ENCODE assay signal across 16 cellular contexts in genomic region chr17:82041139-82041814, GRCh38. TPM values are rescaled to one million over a fixed set of nuclear protein-coding genes. Genes with fewer than 3 reads are reported as not detected.
A peak's percentile ranks its signal among the peaks of the same experiment; 100 is the strongest.
DNase-seq lines count a peak whose midpoint lies in the region; ATAC-seq and TF ChIP-seq lines count a peak whose summit lies in the region.
"Had no signal": no experiment of that assay in that cellular context is flagged by ENCODE, and none has a peak within 500 bp of the region (broad histone marks: within the 10 kb centered on the region; RNA-seq: fewer than 3 reads in every experiment).

No MANE protein-coding gene starts in this region.

- no peaks in the 10 kb centered on the region for H3K9me3 Mint-ChIP-seq in natural killer cell
- no peaks in the 10 kb centered on the region for H3K9me3 Mint-ChIP-seq in natural killer cell treated with Interleukin-12 subunit alpha and Interleukin-12 subunit beta and Interleukin-15 and Interleukin-18, amount 100 ng/mL, for 72 hours

- ATAC-seq in natural killer cell (no peak), GM19452 (IDR thresholded peaks at IDR 0.05; ENCODE audit: unreplicated experiment) (no peak), HG02870 (IDR thresholded peaks at IDR 0.05; ENCODE audit: unreplicated experiment) (no peak)
- ATAC-seq in natural killer cell treated with Interleukin-12 subunit alpha and Interleukin-12 subunit beta and Interleukin-15 and Interleukin-18, amount 100 ng/mL, for 72 hours, result no peak
- ATAC-seq: A549, GM12878 had no signal

- no peaks in the 10 kb centered on the region for H3K36me3 Mint-ChIP-seq in natural killer cell
- no peaks in the 10 kb centered on the region for H3K36me3 Mint-ChIP-seq in natural killer cell treated with Interleukin-12 subunit alpha and Interleukin-12 subunit beta and Interleukin-15 and Interleukin-18, amount 100 ng/mL, for 72 hours

- no peak overlapping the region for H3K27ac Mint-ChIP-seq in natural killer cell
- no peak overlapping the region for H3K27ac Mint-ChIP-seq in natural killer cell treated with Interleukin-12 subunit alpha and Interleukin-12 subunit beta and Interleukin-15 and Interleukin-18, amount 100 ng/mL, for 72 hours

- no peak overlapping the region for H3K4me3 ChIP-seq in fibroblast of mammary gland (ENCODE audit: control insufficient read depth, low read depth, low read length)
- H3K4me3 ChIP-seq: A549, GM12878, SJCRH30 had no signal

- no peaks in the 10 kb centered on the region for H3K27me3 Mint-ChIP-seq in natural killer cell (ENCODE audit: low read depth in 2 of 2)
- H3K27me3 Mint-ChIP-seq in natural killer cell treated with Interleukin-12 subunit alpha and Interleukin-12 subunit beta and Interleukin-15 and Interleukin-18, amount 100 ng/mL, for 72 hours, result no peaks in the 10 kb centered on the region

- H3K4me1 Mint-ChIP-seq in natural killer cell, result peaks cover 7 to 9% of the 10 kb centered on the region in 2 donors
- H3K4me1 Mint-ChIP-seq in natural killer cell treated with Interleukin-12 subunit alpha and Interleukin-12 subunit beta and Interleukin-15 and Interleukin-18, amount 100 ng/mL, for 72 hours (ENCODE audit: low read depth in 2 of 2), result peaks cover 7 to 11% of the 10 kb centered on the region in 2 donors

- TF ChIP-seq CTCF in natural killer cell (IDR thresholded peaks at IDR 0.05) (no peak), fibroblast of mammary gland (conservative IDR thresholded peaks at IDR 0.05; ENCODE audit: control insufficient read depth, insufficient read depth, low read depth, low read length) (no peak)

- H3K4me3 Mint-ChIP-seq in natural killer cell, result peak overlapping the region; percentile 21
- no peak overlapping the region for H3K4me3 Mint-ChIP-seq in natural killer cell treated with Interleukin-12 subunit alpha and Interleukin-12 subunit beta and Interleukin-15 and Interleukin-18, amount 100 ng/mL, for 72 hours

- intact Hi-C loops in natural killer cell (cut with micrococcal nuclease), result no loop called here

- DNase-seq in natural killer cell (no peak), T1000 (lab: John Stamatoyannopoulos, UW) (peak; percentile 23), fibroblast of mammary gland (ENCODE audit: low read depth) (peak; percentile 40), NCI-H526 treated with DMSO at 0.1 percent for 48 hours (lab: John Stamatoyannopoulos, UW) (no peak)
- DNase-seq in natural killer cell treated with Interleukin-12 subunit alpha and Interleukin-12 subunit beta and Interleukin-15 and Interleukin-18, amount 100 ng/mL, for 72 hours (ENCODE audit: low spot score), result no peak
- no peak for DNase-seq in activated CD8-positive, alpha-beta memory T cell treated with anti-CD3 and anti-CD28 coated beads, Interleukin-2, amount 50 U/mL, for 48 hours
- DNase-seq: Caco-2, NCI-H1105, NCI-H1694 treated with DMSO at 0.1 percent for 48 hours, NCI-H446, NCI-H774, SJCRH30 had no signal

RNA-seq across cellular contexts. Expression of gene DCXR, which starts 3.8 kb away (rescaled TPM):
- 100 to 1,000 TPM in 2 of 3 donors, 10 to 100 TPM in 1; 93.9 to 171 (median 145) TPM for total RNA-seq in natural killer cell
- 100 to 1,000 TPM in 1 of 2 donors, 10 to 100 TPM in 1; 95.7 to 136 TPM for total RNA-seq in natural killer cell treated with Interleukin-12 subunit alpha and Interleukin-12 subunit beta and Interleukin-15 and Interleukin-18, amount 100 ng/mL, for 72 hours

RNA-seq across cellular contexts. Expression of gene RAC3, which starts 9.8 kb away (rescaled TPM):
- total RNA-seq in natural killer cell, result 1 to 10 TPM in 2 of 3 donors, under 1 TPM in 1; 0.61 to 2.2 (median 2.1) TPM
- 1 to 10 TPM; 3.0 to 6.1 TPM for total RNA-seq in natural killer cell treated with Interleukin-12 subunit alpha and Interleukin-12 subunit beta and Interleukin-15 and Interleukin-18, amount 100 ng/mL, for 72 hours

RNA-seq across cellular contexts. Expression of gene RFNG, which starts 10.3 kb away (rescaled TPM):
- 10 to 100 TPM; 22.7 to 26.7 (median 23.2) TPM for total RNA-seq in natural killer cell
- 10 to 100 TPM; 18.2 to 23.1 TPM for total RNA-seq in natural killer cell treated with Interleukin-12 subunit alpha and Interleukin-12 subunit beta and Interleukin-15 and Interleukin-18, amount 100 ng/mL, for 72 hours

RNA-seq across cellular contexts. Expression of gene GPS1, which starts 10.4 kb away (rescaled TPM):
- 10 to 100 TPM; 78.9 to 87.6 (median 85.3) TPM for total RNA-seq in natural killer cell
- total RNA-seq in natural killer cell treated with Interleukin-12 subunit alpha and Interleukin-12 subunit beta and Interleukin-15 and Interleukin-18, amount 100 ng/mL, for 72 hours, result 100 to 1,000 TPM; 112 to 114 TPM

RNA-seq across cellular contexts. Expression of gene LRRC45, which starts 18.2 kb away (rescaled TPM):
- total RNA-seq in natural killer cell, result 10 to 100 TPM; 15.9 to 21.6 (median 16.8) TPM
- 10 to 100 TPM; 16.1 to 42.3 TPM for total RNA-seq in natural killer cell treated with Interleukin-12 subunit alpha and Interleukin-12 subunit beta and Interleukin-15 and Interleukin-18, amount 100 ng/mL, for 72 hours

Comparison
In these comparisons a context has a peak if more than half of its experiments do, and no peak if none do; other contexts are left out.
1. DNase-seq: peak in T1000 (single experiment) and fibroblast of mammary gland (single experiment); none in natural killer cell (single experiment), natural killer cell treated with Interleukin-12 subunit alpha and Interleukin-12 subunit beta and Interleukin-15 and Interleukin-18, amount 100 ng/mL, for 72 hours (single experiment), activated CD8-positive, alpha-beta memory T cell treated with anti-CD3 and anti-CD28 coated beads, Interleukin-2, amount 50 U/mL, for 48 hours (single experiment) and NCI-H526 treated with DMSO at 0.1 percent for 48 hours (single experiment).